ENCODE assay signal across 11 cellular contexts in the genomic region with DNA sequence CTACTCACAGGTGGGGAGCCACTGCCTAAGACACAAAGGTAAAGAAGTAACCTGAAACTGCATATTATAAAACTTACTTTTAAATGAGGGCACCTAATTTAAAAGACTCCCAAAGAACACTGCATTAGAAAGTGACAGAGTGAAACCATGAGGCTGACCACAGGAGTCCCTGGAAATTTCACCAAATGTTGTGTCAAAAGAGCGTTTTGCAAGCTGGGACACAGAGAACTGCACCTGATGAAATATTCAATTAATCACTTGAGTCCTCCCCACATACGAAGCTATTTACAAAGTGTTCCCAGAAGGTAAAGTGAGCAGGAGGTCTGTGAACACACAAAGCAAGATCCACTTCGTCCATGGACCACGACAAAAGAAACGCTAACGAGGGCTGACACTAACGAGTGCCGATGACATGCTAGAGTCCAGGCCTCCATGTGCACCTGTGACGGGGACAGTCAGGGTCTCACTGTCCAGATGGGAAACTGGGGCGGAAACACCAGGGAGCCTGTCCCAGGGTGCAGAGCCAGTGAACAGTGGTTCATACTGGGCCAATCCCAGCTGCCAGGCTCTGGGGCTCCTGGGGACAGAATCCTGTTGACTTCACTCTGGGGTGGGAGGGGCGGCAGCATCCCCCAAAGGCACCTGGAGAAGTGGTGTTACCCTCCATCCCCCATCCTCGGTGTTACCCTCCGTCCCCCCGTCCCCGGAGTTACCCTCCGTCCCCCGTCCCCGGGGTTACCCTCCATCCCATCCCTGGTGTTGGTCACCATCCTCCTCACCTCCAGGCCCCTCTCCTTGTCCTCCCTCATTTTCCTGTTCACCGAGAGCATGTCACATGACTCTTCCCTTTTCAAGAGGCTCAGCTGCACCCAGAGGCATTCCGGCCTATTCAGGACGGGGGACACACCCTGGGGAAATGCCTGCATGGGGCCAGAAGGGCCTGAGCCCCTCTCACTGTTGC.
DNase-seq lines count a peak whose midpoint lies in the region; ATAC-seq, FAIRE-seq and TF ChIP-seq lines count a peak whose summit lies in the region.
"Had no signal": no experiment of that assay in that cellular context is flagged by ENCODE, and none has a peak within 500 bp of the region (broad histone marks: within the 10 kb centered on the region; RNA-seq: fewer than 3 reads in every experiment).

No MANE protein-coding gene starts in this region.

- peak overlapping the region; percentile 82 for H3K27ac Mint-ChIP-seq in mesothelial cell of epicardium
- H3K27ac Mint-ChIP-seq in CD8-positive, alpha-beta memory T cell = peak overlapping the region in 1 of 8 donors; percentile 61

- no peak overlapping the region for H3K4me3 ChIP-seq in spleen
- H3K4me3 ChIP-seq in CD8-positive, alpha-beta memory T cell (ENCODE audit: low read length) = no peak overlapping the region
- H3K4me3 ChIP-seq: cardiac muscle cell had no signal

- no peaks in the 10 kb centered on the region for H3K36me3 ChIP-seq in spleen
- no peaks in the 10 kb centered on the region for H3K36me3 ChIP-seq in CD8-positive, alpha-beta memory T cell (ENCODE audit: insufficient read depth, low read length)
- H3K36me3 ChIP-seq: cardiac muscle cell had no signal

- ATAC-seq in GM19351 (IDR thresholded peaks at IDR 0.05; ENCODE audit: unreplicated experiment) = no peak
- no peak for ATAC-seq in GM21367 (IDR thresholded peaks at IDR 0.05; ENCODE audit: unreplicated experiment)

- H3K4me3 Mint-ChIP-seq in mesothelial cell of epicardium = no peak overlapping the region
- no peak overlapping the region for H3K4me3 Mint-ChIP-seq in CD8-positive, alpha-beta memory T cell

- CTCF ChIA-PET in CD8-positive, alpha-beta memory T cell (lab: Charles Lee) = no interaction called here

- H3K36me3 Mint-ChIP-seq in mesothelial cell of epicardium = no peaks in the 10 kb centered on the region
- no peaks in the 10 kb centered on the region for H3K36me3 Mint-ChIP-seq in CD8-positive, alpha-beta memory T cell

- peaks cover 0 to 87% (median 0%) of the 10 kb centered on the region in 7 donors for H3K27me3 ChIP-seq in spleen (replicated peaks in 1 of 7)
- no peaks in the 10 kb centered on the region for H3K27me3 ChIP-seq in CD8-positive, alpha-beta memory T cell (ENCODE audit: insufficient read depth, low read length, poor library complexity, severe bottlenecking)
- H3K27me3 ChIP-seq: cardiac muscle cell had no signal

- no peaks in the 10 kb centered on the region for H3K9me3 Mint-ChIP-seq in mesothelial cell of epicardium
- peaks cover 0 to 1% (median 0%) of the 10 kb centered on the region in 5 donors for H3K9me3 Mint-ChIP-seq in CD8-positive, alpha-beta memory T cell

- no peaks in the 10 kb centered on the region for H3K9me3 ChIP-seq in spleen
- no peaks in the 10 kb centered on the region for H3K9me3 ChIP-seq in CD8-positive, alpha-beta memory T cell (ENCODE audit: low read length)

- WGBS in spleen, 5 donors = 85 to 90% (median 89%) methylated on average over 21 of the region's 21 CpGs

- peaks cover 46% of the 10 kb centered on the region for H3K4me1 Mint-ChIP-seq in mesothelial cell of epicardium
- H3K4me1 Mint-ChIP-seq in CD8-positive, alpha-beta memory T cell = no peaks in the 10 kb centered on the region

- TF ChIP-seq POLR2A in spleen (IDR thresholded peaks at IDR 0.05) = no peak

- H3K27me3 Mint-ChIP-seq in mesothelial cell of epicardium (ENCODE audit: low read depth) = no peaks in the 10 kb centered on the region
- peaks cover 7 to 29% of the 10 kb centered on the region in 2 donors for H3K27me3 Mint-ChIP-seq in CD8-positive, alpha-beta memory T cell

- H3K4me1 ChIP-seq in spleen = peaks cover 0 to 62% (median 29%) of the 10 kb centered on the region in 6 donors
- no peaks in the 10 kb centered on the region for H3K4me1 ChIP-seq in CD8-positive, alpha-beta memory T cell (ENCODE audit: insufficient read depth, low read length)

- intact Hi-C loops in spleen (cut with DNase I; ENCODE audit: low total_unique reads) = no loop called here

- POLR2A ChIA-PET in CD8-positive, alpha-beta memory T cell (lab: Charles Lee) = no interaction called here

- TF ChIP-seq CTCF in mesothelial cell of epicardium (IDR thresholded peaks at IDR 0.05; ENCODE audit: unreplicated experiment) (no peak), spleen (IDR thresholded peaks at IDR 0.05 in 8 of 11, conservative IDR thresholded peaks at IDR 0.05 in 3 of 11) (no peak)

- DNase-seq in HTR-8/SVneo (ENCODE audit: insufficient read length, low spot score) = no peak
- peak; percentile 38 for DNase-seq in cerebellar cortex (ENCODE audit: low spot score)
- no peak for DNase-seq in mesothelial cell of epicardium (ENCODE audit: low spot score in 2 of 2, unreplicated experiment in 2 of 2)
- DNase-seq in spleen = peak; percentile 64
- no peak for DNase-seq in NCI-H1092 treated with DMSO at 0.1 percent for 48 hours (lab: John Stamatoyannopoulos, UW)
- DNase-seq in CD8-positive, alpha-beta memory T cell = no peak
- DNase-seq: stimulated activated naive CD4-positive, alpha-beta T cell treated with Interleukin-2 at 50 U/mL for 16 hours had no signal

- peak overlapping the region; percentile 60 to 86 (median 77) for H3K27ac ChIP-seq in spleen
- H3K27ac ChIP-seq in CD8-positive, alpha-beta memory T cell (ENCODE audit: low read depth, low read length) = no peak overlapping the region
- H3K27ac ChIP-seq: cardiac muscle cell had no signal

- FAIRE-seq in HTR-8/SVneo (lab: Jason Lieb, UNC) = peak; percentile 23
- FAIRE-seq: H54 had no signal

Comparison
In these comparisons a context has a peak if more than half of its experiments do, and no peak if none do; other contexts are left out.
1. DNase-seq: peak in cerebellar cortex (single experiment) and spleen (single experiment); none in HTR-8/SVneo (single experiment), mesothelial cell of epicardium (0 of 2), NCI-H1092 treated with DMSO at 0.1 percent for 48 hours (single experiment) and CD8-positive, alpha-beta memory T cell (0 of 5).